ENCODE assay signal across 8 cellular contexts in the genomic region with DNA sequence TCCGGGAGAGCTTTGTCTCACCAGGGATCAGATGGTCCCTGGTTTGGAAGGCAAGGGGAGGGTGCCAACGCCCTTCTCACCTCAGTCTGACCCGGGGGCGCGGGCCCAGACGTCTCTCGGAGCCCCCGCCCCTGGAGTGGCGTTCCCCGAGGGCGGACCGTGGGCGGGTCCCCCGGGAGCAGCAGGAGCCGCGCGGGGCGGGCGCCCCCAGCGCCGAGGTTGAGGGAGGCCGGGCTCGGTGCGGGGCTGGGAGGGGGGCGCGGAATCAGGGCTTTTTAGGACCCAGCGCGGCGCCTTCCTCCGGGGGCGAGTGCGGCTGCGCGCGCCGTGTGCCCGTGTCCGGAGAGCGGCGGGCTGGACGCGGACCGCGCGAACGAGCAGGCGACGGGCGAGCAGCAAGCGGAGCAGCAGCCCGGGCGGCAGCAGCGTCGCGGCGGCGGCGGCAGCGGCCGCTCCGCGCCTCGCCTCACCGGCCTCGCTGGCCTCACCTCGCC. TPM values are rescaled to one million over a fixed set of nuclear protein-coding genes. Genes with fewer than 3 reads are reported as not detected.
A peak's percentile ranks its signal among the peaks of the same experiment; 100 is the strongest.
DNase-seq lines count a peak whose midpoint lies in the region; ATAC-seq and TF ChIP-seq lines count a peak whose summit lies in the region.

A gene (plus strand): TSS at position 364 of the 494 bp plus-strand sequence. CDS start 1,222 bp downstream, outside the sequence.

- no peak for ATAC-seq in CD8-positive, alpha-beta T cell
- ATAC-seq in HG02852 (IDR thresholded peaks at IDR 0.05; ENCODE audit: unreplicated experiment) (peak; percentile 31), SK-N-SH treated with all-trans-retinoic acid at 6 μM for 48 hours (peak; percentile 11), GM18858 (IDR thresholded peaks at IDR 0.05; ENCODE audit: unreplicated experiment) (no peak), HG03457 (IDR thresholded peaks at IDR 0.05; ENCODE audit: unreplicated experiment) (no peak)

- H3F3A ChIP-seq in neural progenitor cell (ENCODE audit: low read depth), result peaks cover 11% of the 10 kb centered on the region

- H3K9ac ChIP-seq in neural progenitor cell, result no peak within 1 kb of the TSS

- H3K4me2 ChIP-seq in neural progenitor cell, result peak within 1 kb of the TSS; percentile 91

- H3K4me3 ChIP-seq in CD8-positive, alpha-beta T cell (ENCODE audit: low read depth, low read length), result no peak within 1 kb of the TSS
- H3K4me3 ChIP-seq in fibroblast of the aortic adventitia (ENCODE audit: low read depth, low read length) (peak within 1 kb of the TSS; percentile 41), neural progenitor cell (peak within 1 kb of the TSS; percentile 65)

- peaks cover 3% of the 10 kb centered on the region for H3K27me3 ChIP-seq in CD8-positive, alpha-beta T cell (ENCODE audit: insufficient read depth, low read length)
- peaks cover 74% of the 10 kb centered on the region for H3K27me3 ChIP-seq in neural progenitor cell

- peaks cover 9% of the 10 kb centered on the region for H3K4me1 Mint-ChIP-seq in CD8-positive, alpha-beta T cell (ENCODE audit: low read depth)
- peaks cover 20% of the 10 kb centered on the region for H3K4me1 Mint-ChIP-seq in neural progenitor cell

- peak within 1 kb of the TSS; percentile 68 for H3K4me3 Mint-ChIP-seq in CD8-positive, alpha-beta T cell
- peak within 1 kb of the TSS; percentile 84 for H3K4me3 Mint-ChIP-seq in neural progenitor cell

- peaks cover 43% of the 10 kb centered on the region for H3K27me3 Mint-ChIP-seq in CD8-positive, alpha-beta T cell (ENCODE audit: low read depth)
- H3K27me3 Mint-ChIP-seq in neural progenitor cell (ENCODE audit: insufficient read depth, low read depth), result peaks cover 16% of the 10 kb centered on the region

- H3K9me3 ChIP-seq in CD8-positive, alpha-beta T cell (ENCODE audit: low read length), result no peaks in the 10 kb centered on the region
- no peaks in the 10 kb centered on the region for H3K9me3 ChIP-seq in neural progenitor cell (ENCODE audit: low read depth)

- H3K4me1 ChIP-seq in CD8-positive, alpha-beta T cell (ENCODE audit: insufficient read depth, low read length), result no peaks in the 10 kb centered on the region
- H3K4me1 ChIP-seq in neural progenitor cell, result peaks cover 23% of the 10 kb centered on the region

- no peak within 1 kb of the TSS for H3K27ac Mint-ChIP-seq in CD8-positive, alpha-beta T cell
- no peak within 1 kb of the TSS for H3K27ac Mint-ChIP-seq in neural progenitor cell

- H4K20me1 ChIP-seq in neural progenitor cell (ENCODE audit: low read depth), result peaks cover 44% of the 10 kb centered on the region

- no peak within 1 kb of the TSS for H3K27ac ChIP-seq in CD8-positive, alpha-beta T cell (ENCODE audit: low read depth, low read length)
- H3K27ac ChIP-seq in neural progenitor cell, result no peak within 1 kb of the TSS

- H2AFZ ChIP-seq in neural progenitor cell (replicated peaks), result peak within 1 kb of the TSS; percentile 58

- no peak for DNase-seq in CD8-positive, alpha-beta T cell
- DNase-seq in fibroblast of the aortic adventitia (ENCODE audit: low read depth) (peak; percentile 6), neural progenitor cell (ENCODE audit: low spot score) (peak; percentile 90), mucosa of gallbladder (ENCODE audit: low spot score) (no peak)

- no peaks in the 10 kb centered on the region for H3K36me3 ChIP-seq in CD8-positive, alpha-beta T cell (ENCODE audit: insufficient read depth, low read length)
- H3K36me3 ChIP-seq in neural progenitor cell, result no peaks in the 10 kb centered on the region

- POLR2A ChIA-PET in CD8-positive, alpha-beta T cell (lab: Charles Lee), result no interaction called here

- no peaks in the 10 kb centered on the region for H3K79me2 ChIP-seq in neural progenitor cell (ENCODE audit: low read depth)

- H3K9me3 Mint-ChIP-seq in CD8-positive, alpha-beta T cell, result no peaks in the 10 kb centered on the region
- H3K9me3 Mint-ChIP-seq in neural progenitor cell, result no peaks in the 10 kb centered on the region

- intact Hi-C loops in CD8-positive, alpha-beta T cell (cut with DNase I, micrococcal nuclease), result no loop called here

- CTCF ChIA-PET in CD8-positive, alpha-beta T cell (lab: Charles Lee), result no interaction called here

- no peak for TF ChIP-seq CTCF in CD8-positive, alpha-beta T cell (IDR thresholded peaks at IDR 0.05)
- no peak for TF ChIP-seq CTCF in fibroblast of the aortic adventitia (IDR thresholded peaks at IDR 0.05; ENCODE audit: insufficient read depth, low read length)
- peak; percentile 29 for TF ChIP-seq CTCF in neural progenitor cell (IDR thresholded peaks at IDR 0.05)

- H3K36me3 Mint-ChIP-seq in CD8-positive, alpha-beta T cell, result no peaks in the 10 kb centered on the region
- H3K36me3 Mint-ChIP-seq in neural progenitor cell, result no peaks in the 10 kb centered on the region

TF ChIP-seq in SK-N-SH treated with all-trans-retinoic acid at 6 μM for 48 hours, 23 proteins besides CTCF, POLR2A, EP300 and RAD21:
- TF ChIP-seq OSR1 (CRISPR knock-in tag; IDR thresholded peaks at IDR 0.05) (no peak), ZNF8 (CRISPR knock-in tag; IDR thresholded peaks at IDR 0.05) (0 out of 2 replicates have a peak, but pooled peaks have one; percentile 36)
TF ChIP-seq in SK-N-SH treated with all-trans-retinoic acid at 6 μM for 48 hours: peak in this region for 1.

RNA-seq across cellular contexts. Expression of the gene that starts here (rescaled TPM):
- total RNA-seq in CD8-positive, alpha-beta T cell, result not detected
- not detected in 2 replicates for total RNA-seq in fibroblast of the aortic adventitia (ENCODE audit: low replicate concordance)
- 0.04 and 0.59 TPM in 2 replicates for total RNA-seq in neural progenitor cell (ENCODE audit: low replicate concordance)
- not detected for total RNA-seq in mucosa of gallbladder

Comparison
In these comparisons a context has a peak if more than half of its experiments do, and no peak if none do; other contexts are left out.
1. Peak in DNase-seq and H3K4me3 ChIP-seq in fibroblast of the aortic adventitia; RNA of the gene not detected or under 1 TPM.
2. Peak in DNase-seq, H3K4me3 ChIP-seq and H3K4me2 ChIP-seq in neural progenitor cell; RNA of the gene not detected or under 1 TPM.
3. ATAC-seq: peak in HG02852 (single experiment) and SK-N-SH treated with all-trans-retinoic acid at 6 μM for 48 hours (single experiment); none in CD8-positive, alpha-beta T cell (single experiment), GM18858 (single experiment) and HG03457 (single experiment).